In genomic region chr3:11629716-11630115, GRCh38 we compare ENCODE assay signal across 17 cellular contexts. TPM values are rescaled to one million over a fixed set of nuclear protein-coding genes. Genes with fewer than 3 reads are reported as not detected.
DNase-seq lines count a peak whose midpoint lies in the region; TF ChIP-seq lines count a peak whose summit lies in the region.
"Had no signal": no experiment of that assay in that cellular context is flagged by ENCODE, and none has a peak within 500 bp of the region (broad histone marks: within the 10 kb centered on the region; RNA-seq: fewer than 3 reads in every experiment).

No MANE protein-coding gene starts in this region.

- no peak for TF ChIP-seq POLR2A in sigmoid colon (IDR thresholded peaks at IDR 0.05)

- H3K4me3 ChIP-seq in AG09309 (ENCODE audit: control insufficient read depth, low read depth, low read length) (no peak overlapping the region), sigmoid colon (peak overlapping the region in 1 of 4 donors; percentile 2)
- H3K4me3 ChIP-seq: BLaER1, heart left ventricle had no signal

- H3K27me3 ChIP-seq in sigmoid colon: no peaks in the 10 kb centered on the region
- H3K27me3 ChIP-seq: BLaER1, heart left ventricle had no signal

- WGBS in sigmoid colon, 2 donors: 62 to 65% methylated on average over 5 of the region's 5 CpGs

- TF ChIP-seq CTCF in AG09309 (IDR thresholded peaks at IDR 0.05; ENCODE audit: control insufficient read depth, insufficient read depth, low read depth, low read length, missing control alignments): no peak
- TF ChIP-seq CTCF in sigmoid colon (IDR thresholded peaks at IDR 0.05): no peak

- TF ChIP-seq EP300 in sigmoid colon (IDR thresholded peaks at IDR 0.05): no peak

- DNase-seq in AG09309 (ENCODE audit: low read depth) (peak; percentile 96), MV-4-11 (lab: John Stamatoyannopoulos, UW) (peak; percentile 23), fibroblast of peridontal ligament (ENCODE audit: extremely low read depth) (peak; percentile 87), sigmoid colon (no peak), cerebellar cortex (ENCODE audit: low spot score) (no peak), SW 1271 (lab: John Stamatoyannopoulos, UW) (no peak), NCI-H187 (lab: John Stamatoyannopoulos, UW) (no peak)
- no peak for DNase-seq in activated CD4-positive, CD25-positive, alpha-beta regulatory T cell treated with anti-CD3 and anti-CD28 coated beads, Interleukin-2, amount 50 U/mL, for 72 hours
- DNase-seq: H7; heart left ventricle; left cardiac atrium; naive thymus-derived CD4-positive, alpha-beta T cell; NCI-H187 treated with DMSO at 0.1 percent for 48 hours; NCI-H526; stimulated activated CD4-positive, alpha-beta T cell treated with anti-CD3 and anti-CD28 coated beads, Interleukin-4, amount 100 ng/mL, for 24 hours had no signal

- intact Hi-C loops in sigmoid colon (cut with DNase I): no loop called here

- no peaks in the 10 kb centered on the region for H3K36me3 ChIP-seq in sigmoid colon

- peak overlapping the region; percentile 58 to 97 (median 83) for H3K27ac ChIP-seq in sigmoid colon
- H3K27ac ChIP-seq: BLaER1, HL-60 had no signal

- no peaks in the 10 kb centered on the region for H3K9me3 ChIP-seq in sigmoid colon
- H3K9me3 ChIP-seq: heart left ventricle had no signal

- H3K4me1 ChIP-seq in sigmoid colon: peaks cover 0 to 94% (median 79%) of the 10 kb centered on the region in 4 donors

RNA-seq across cellular contexts. Expression of gene VGLL4, which starts 14.0 kb away (rescaled TPM):
- total RNA-seq in sigmoid colon: 10 to 100 TPM; 26.4 to 56.5 (median 50.5) TPM
- polyA plus RNA-seq in sigmoid colon: 10 to 100 TPM; 27.0 to 41.5 (median 29.4) TPM

Comparison
In these comparisons a context has a peak if more than half of its experiments do, and no peak if none do; other contexts are left out.
1. DNase-seq: peak in AG09309 (single experiment), MV-4-11 (single experiment) and fibroblast of peridontal ligament (single experiment); none in sigmoid colon (single experiment), cerebellar cortex (single experiment), SW 1271 (0 of 2), activated CD4-positive, CD25-positive, alpha-beta regulatory T cell treated with anti-CD3 and anti-CD28 coated beads, Interleukin-2, amount 50 U/mL, for 72 hours (single experiment) and NCI-H187 (0 of 2).